ENCODE assay signal across 7 cellular contexts in genomic region chr6:129686941-129687627, GRCh38. TPM values are rescaled to one million over a fixed set of nuclear protein-coding genes. Genes with fewer than 3 reads are reported as not detected.
A peak's percentile ranks its signal among the peaks of the same experiment; 100 is the strongest.
DNase-seq lines count a peak whose midpoint lies in the region; ATAC-seq and FAIRE-seq lines count a peak whose summit lies in the region.

No MANE protein-coding gene starts in this region.

- ATAC-seq in GM19328 (IDR thresholded peaks at IDR 0.05; ENCODE audit: unreplicated experiment) (peak; percentile 62), HG03095 (IDR thresholded peaks at IDR 0.05; ENCODE audit: unreplicated experiment) (peak; percentile 66)

- FAIRE-seq in frontal cortex (lab: Jason Lieb, UNC) = no peak

- DNase-seq in T-helper 1 cell = peak in 3 of 5 donors; percentile 10 to 81 (median 26)
- peak; percentile 62 for DNase-seq in central memory CD4-positive, alpha-beta T cell
- DNase-seq in stimulated activated CD4-positive, alpha-beta T cell treated with anti-CD3 and anti-CD28 coated beads, Interleukin-2, amount 100 ng/mL, for 24 hours = peak; percentile 41 to 43
- DNase-seq in NCI-H1092 (lab: John Stamatoyannopoulos, UW) = no peak
- no peak for DNase-seq in frontal cortex (ENCODE audit: low spot score in 2 of 2)

RNA-seq across cellular contexts. Expression of gene ARHGAP18, which starts 22.9 kb away (rescaled TPM):
- total RNA-seq in frontal cortex = 10.2 TPM

Comparison
In these comparisons a context has a peak if more than half of its experiments do, and no peak if none do; other contexts are left out.
1. DNase-seq: peak in T-helper 1 cell (3 of 5), central memory CD4-positive, alpha-beta T cell (single experiment) and stimulated activated CD4-positive, alpha-beta T cell treated with anti-CD3 and anti-CD28 coated beads, Interleukin-2, amount 100 ng/mL, for 24 hours (2 of 2); none in NCI-H1092 (single experiment) and frontal cortex (0 of 2).